22 cellular contexts compared by ENCODE assay signal in genomic region chr12:131701705-131702572, GRCh38.
"Had no signal": no experiment of that assay in that cellular context is flagged by ENCODE, and none has a peak within 500 bp of the region (broad histone marks: within the 10 kb centered on the region; RNA-seq: fewer than 3 reads in every experiment).

No MANE protein-coding gene starts in this region.

- H3K4me3 ChIP-seq: body of pancreas, testis, transverse colon had no signal

- H3K27ac ChIP-seq: body of pancreas, neutrophil, testis, transverse colon had no signal

- H3K4me3 Mint-ChIP-seq: activated naive CD8-positive, alpha-beta T cell; nephron; stimulated activated naive B cell treated with anti-CD40 and anti-IgM and Interleukin-4, amounts not matched to agents 10 μg/mL and 1 μg/mL and 100 μg/mL, for 72 hours; T-helper 2 cell treated with Interferon-gamma antibody and Interleukin-4, amounts not matched to agents 5 μg/mL and 100 μg/mL, for 36 hours had no signal

- ATAC-seq: body of pancreas; stimulated activated naive B cell treated with anti-CD40 and anti-IgM and Interleukin-4, amounts not matched to agents 10 μg/mL and 1 μg/mL and 100 μg/mL, for 72 hours had no signal

- H3K4me1 ChIP-seq: body of pancreas, testis, transverse colon had no signal

- H3K27me3 ChIP-seq: body of pancreas, neutrophil, testis, transverse colon had no signal

- H3K27ac Mint-ChIP-seq: activated naive CD8-positive, alpha-beta T cell; activated T-helper 2 cell treated with anti-CD3 and anti-CD28 coated beads, Interferon-gamma antibody, Interleukin-2, Interleukin-4, amounts not matched to agents 10 μg/mL and 5 μg/mL and 100 μg/mL, durations not matched to agents 14 hours and 24 hours and 36 hours; nephron; stimulated activated naive B cell treated with anti-CD40 and anti-IgM and Interleukin-4, amounts not matched to agents 10 μg/mL and 1 μg/mL and 100 μg/mL, for 72 hours; T-helper 2 cell treated with Interferon-gamma antibody and Interleukin-4, amounts not matched to agents 5 μg/mL and 100 μg/mL, for 36 hours had no signal

- H3K9me3 ChIP-seq: body of pancreas, neutrophil, testis had no signal

- H3K27me3 Mint-ChIP-seq: activated naive CD8-positive, alpha-beta T cell had no signal

- H3K4me1 Mint-ChIP-seq: nephron; stimulated activated naive B cell treated with anti-CD40 and anti-IgM and Interleukin-4, amounts not matched to agents 10 μg/mL and 1 μg/mL and 100 μg/mL, for 72 hours had no signal

- H3K36me3 Mint-ChIP-seq: activated naive CD8-positive, alpha-beta T cell had no signal

- H3K36me3 ChIP-seq: neutrophil, transverse colon had no signal

- DNase-seq: activated CD4-positive, alpha-beta T cell treated with anti-CD3 and anti-CD28 coated beads for 4 hours; activated CD4-positive, alpha-beta T cell treated with anti-CD3 and anti-CD28 coated beads, Interleukin-2, amount 50 U/mL, for 48 hours; activated naive CD4-positive, alpha-beta T cell treated with Interleukin-2 at 50 U/mL for 16 hours; activated T-cell treated with anti-CD3 and anti-CD28 coated beads, Interleukin-2, amount 50 U/mL, for 48 hours; anterior cingulate cortex; body of pancreas; dermis blood vessel endothelial cell; effector CD8-positive, alpha-beta T cell; islet precursor cell; mammary epithelial cell; right cardiac atrium; stimulated activated CD4-positive, alpha-beta T cell treated with anti-CD3 and anti-CD28 coated beads, Interleukin-15, amount 100 ng/mL, for 24 hours; stimulated activated CD4-positive, alpha-beta T cell treated with anti-CD3 and anti-CD28 coated beads, Interleukin-2, amount 100 ng/mL, for 24 hours; stimulated activated naive B cell treated with anti-CD40 and anti-IgM and Interleukin-4, amounts not matched to agents 10 μg/mL and 1 μg/mL and 100 μg/mL, for 72 hours; T-helper 1 cell; testis; transverse colon had no signal
